ENCODE assay signal across 22 cellular contexts in genomic region chr1:93649231-93649630, GRCh38. TPM values are rescaled to one million over a fixed set of nuclear protein-coding genes. Genes with fewer than 3 reads are reported as not detected.
A peak's percentile ranks its signal among the peaks of the same experiment; 100 is the strongest.
DNase-seq lines count a peak whose midpoint lies in the region; ATAC-seq, FAIRE-seq and TF ChIP-seq lines count a peak whose summit lies in the region.
"Had no signal": no experiment of that assay in that cellular context is flagged by ENCODE, and none has a peak within 500 bp of the region (broad histone marks: within the 10 kb centered on the region; RNA-seq: fewer than 3 reads in every experiment).

No MANE protein-coding gene starts in this region.

- H4K20me1 ChIP-seq in HepG2 (ENCODE audit: insufficient read depth, low read length) (no peaks in the 10 kb centered on the region), astrocyte (ENCODE audit: insufficient read depth, low read length) (peaks cover 68% of the 10 kb centered on the region)

- H4K8ac ChIP-seq in mesendoderm (ENCODE audit: low read depth, low read length): no peak overlapping the region

- H3K27ac Mint-ChIP-seq in astrocyte (ENCODE audit: unreplicated experiment): no peak overlapping the region
- H3K27ac Mint-ChIP-seq: CD8-positive, alpha-beta memory T cell had no signal

- intact Hi-C loops in right lobe of liver (cut with DNase I) (no loop called here), HepG2 (cut with micrococcal nuclease; ENCODE audit: unreplicated experiment) (no loop called here)

- H3K18ac ChIP-seq in mesendoderm (ENCODE audit: low read length): no peak overlapping the region

- H3K36me3 ChIP-seq in right lobe of liver (no peaks in the 10 kb centered on the region), HepG2 (replicated peaks in 1 of 2; ENCODE audit: control insufficient read depth in 1 of 2, insufficient read depth in 2 of 2, low read length in 2 of 2) (peaks cover 0 to 8% of the 10 kb centered on the region in 2 experiments; a peak in 1 of 5 replicates), astrocyte (ENCODE audit: insufficient read depth, low read length) (peaks cover 14% of the 10 kb centered on the region), mesendoderm (ENCODE audit: control insufficient read depth, insufficient read depth, low read length) (peaks cover 2% of the 10 kb centered on the region)

- H3K4me1 ChIP-seq in right lobe of liver (peaks cover 0 to 10% (median 3%) of the 10 kb centered on the region in 4 donors), HepG2 (ENCODE audit: insufficient read depth, low read length) (peaks cover 13% of the 10 kb centered on the region), astrocyte (ENCODE audit: insufficient read depth, low read length) (no peaks in the 10 kb centered on the region), mesendoderm (ENCODE audit: control insufficient read depth, low read depth, low read length) (peaks cover 3% of the 10 kb centered on the region)

- TF ChIP-seq EP300 in HepG2 (IDR thresholded peaks at IDR 0.05; ENCODE audit: low read depth in 2 of 2, low read length in 2 of 2) (no peak), HepG2 (CRISPR knock-in tag; IDR thresholded peaks at IDR 0.05; ENCODE audit: borderline replicate concordance) (no peak)

- H2BK120ac ChIP-seq in mesendoderm (ENCODE audit: low read depth, low read length): no peak overlapping the region

- TF ChIP-seq RAD21 in HepG2 (CRISPR knock-in tag; IDR thresholded peaks at IDR 0.05): no peak

- peak overlapping the region; percentile 27 for H2BK5ac ChIP-seq in mesendoderm (ENCODE audit: low read length)

- H3K79me2 ChIP-seq in HepG2 (ENCODE audit: insufficient read depth, low read length) (no peaks in the 10 kb centered on the region), astrocyte (ENCODE audit: insufficient read depth, low read length) (peaks cover 97% of the 10 kb centered on the region), mesendoderm (ENCODE audit: control insufficient read depth, insufficient read depth, low read length) (peaks cover 32% of the 10 kb centered on the region)

- H3K9ac ChIP-seq in HepG2 (ENCODE audit: insufficient read depth, low read depth, low read length) (no peak overlapping the region), astrocyte (ENCODE audit: low read length) (no peak overlapping the region), mesendoderm (ENCODE audit: low read length) (no peak overlapping the region)

- no peak overlapping the region for H3K4ac ChIP-seq in mesendoderm (ENCODE audit: low read depth, low read length)

- no peaks in the 10 kb centered on the region for H3K27me3 ChIP-seq in right lobe of liver
- H3K27me3 ChIP-seq in HepG2 (ENCODE audit: control insufficient read depth in 1 of 2, insufficient read depth in 2 of 2, low read length in 2 of 2): no peaks in the 10 kb centered on the region
- no peaks in the 10 kb centered on the region for H3K27me3 ChIP-seq in astrocyte (ENCODE audit: insufficient read depth, low read length)
- no peaks in the 10 kb centered on the region for H3K27me3 ChIP-seq in mesendoderm (ENCODE audit: insufficient read depth, low read length, poor library complexity)

- no peak for FAIRE-seq in HepG2 (lab: Jason Lieb, UNC)
- no peak for FAIRE-seq in astrocyte (lab: Jason Lieb, UNC)
- FAIRE-seq: A204.1, G401.6, RCC 7860 had no signal

- H3K56ac ChIP-seq in mesendoderm (ENCODE audit: low read length): no peak overlapping the region

- DNase-seq in right lobe of liver (no peak), HepG2 (ENCODE audit: low spot score) (no peak), astrocyte (ENCODE audit: low read depth) (peak; percentile 29), mesendoderm (no peak), NCI-H1092 treated with DMSO at 0.1 percent for 48 hours (lab: John Stamatoyannopoulos, UW) (no peak), HUDEP-2 (lab: John Stamatoyannopoulos, UW; ENCODE audit: unreplicated experiment in 76 of 76) (no peak)
- no peak for DNase-seq in activated CD8-positive, alpha-beta memory T cell treated with anti-CD3 and anti-CD28 coated beads, Interleukin-2, amount 50 U/mL, for 48 hours
- DNase-seq: CD8-positive, alpha-beta memory T cell; KBM-7; NCI-H1105; NCI-H146; NCI-H2029; NCI-H2171; NCI-H345; NCI-H524; NCI-H82; SHP77 had no signal

- CTCF ChIA-PET in HepG2 (lab: Yijun Ruan, JAX; ENCODE audit: low intra/inter-chr PET ratio, low total read pairs): no interaction called here

- no peak overlapping the region for H3K4me3 Mint-ChIP-seq in astrocyte (ENCODE audit: unreplicated experiment)
- H3K4me3 Mint-ChIP-seq: CD8-positive, alpha-beta memory T cell had no signal

- TF ChIP-seq POLR2A in right lobe of liver (IDR thresholded peaks at IDR 0.05) (no peak), HepG2 (IDR thresholded peaks at IDR 0.05; ENCODE audit: insufficient read depth in 1 of 2, low read depth in 2 of 2, low read length in 2 of 2) (no peak)

- H2AFZ ChIP-seq in HepG2 (ENCODE audit: low read length) (no peak overlapping the region), astrocyte (ENCODE audit: low read depth, low read length) (no peak overlapping the region)

- H3K27ac ChIP-seq in right lobe of liver (no peak overlapping the region), HepG2 (ENCODE audit: extremely low read length, insufficient read depth, low read length) (no peak overlapping the region), astrocyte (ENCODE audit: low read depth, low read length) (no peak overlapping the region), mesendoderm (ENCODE audit: low read depth, low read length) (no peak overlapping the region)
- H3K27ac ChIP-seq: C4-2B had no signal

- H2AK5ac ChIP-seq in mesendoderm (ENCODE audit: low read length): no peak overlapping the region

- no peak for TF ChIP-seq CTCF in right lobe of liver (IDR thresholded peaks at IDR 0.05)
- no peak for TF ChIP-seq CTCF in HepG2 (CRISPR knock-in tag; IDR thresholded peaks at IDR 0.05)
- TF ChIP-seq CTCF in astrocyte (IDR thresholded peaks at IDR 0.05; ENCODE audit: insufficient read depth, low read depth, low read length): no peak

- H3K9me3 Mint-ChIP-seq in astrocyte (ENCODE audit: unreplicated experiment): no peaks in the 10 kb centered on the region
- H3K9me3 Mint-ChIP-seq: CD8-positive, alpha-beta memory T cell had no signal

- peaks cover 31% of the 10 kb centered on the region for H3K79me1 ChIP-seq in mesendoderm (ENCODE audit: low read length)

- H3K36me3 Mint-ChIP-seq in astrocyte (ENCODE audit: low read depth, unreplicated experiment): peaks cover 19% of the 10 kb centered on the region
- H3K36me3 Mint-ChIP-seq: CD8-positive, alpha-beta memory T cell had no signal

- peaks cover 6% of the 10 kb centered on the region for H3K4me1 Mint-ChIP-seq in astrocyte (ENCODE audit: low read depth, unreplicated experiment)

- no peak overlapping the region for H3K4me2 ChIP-seq in HepG2 (ENCODE audit: low read depth, low read length)
- no peak overlapping the region for H3K4me2 ChIP-seq in astrocyte (ENCODE audit: low read length)
- H3K4me2 ChIP-seq in mesendoderm (ENCODE audit: low read length): no peak overlapping the region

- H3K4me3 ChIP-seq in right lobe of liver: no peak overlapping the region
- no peak overlapping the region for H3K4me3 ChIP-seq in HepG2 (replicated peaks in 1 of 3; ENCODE audit: insufficient read depth in 1 of 3, low read depth in 2 of 3, low read length in 3 of 3)
- no peak overlapping the region for H3K4me3 ChIP-seq in astrocyte (ENCODE audit: insufficient read depth, low read depth, low read length)
- no peak overlapping the region for H3K4me3 ChIP-seq in mesendoderm (ENCODE audit: low read length)

- POLR2A ChIA-PET in HepG2 (lab: Yijun Ruan, JAX): no interaction called here

- H2BK15ac ChIP-seq in mesendoderm (replicated peaks; ENCODE audit: low read depth): no peak overlapping the region

- H3K27me3 Mint-ChIP-seq in astrocyte (ENCODE audit: low read depth, unreplicated experiment): no peaks in the 10 kb centered on the region

- in situ Hi-C loops in HepG2 (cut with HindIII; ENCODE audit: extremely low pct_ligation_motif_present, low pct_unique_long_range_greater_than_20kb): no loop called here

- peak in 3 of 4 donors; percentile 38 to 75 (median 69) for ATAC-seq in right lobe of liver
- no peak for ATAC-seq in HepG2
- ATAC-seq in HG03439 (IDR thresholded peaks at IDR 0.05; ENCODE audit: unreplicated experiment): no peak

- H3K9me3 ChIP-seq in right lobe of liver (no peaks in the 10 kb centered on the region), HepG2 (ENCODE audit: low read length) (no peaks in the 10 kb centered on the region), astrocyte (ENCODE audit: insufficient read depth, low read depth, low read length) (peaks cover 2% of the 10 kb centered on the region)

- H4K5ac ChIP-seq in mesendoderm (ENCODE audit: low read length): no peak overlapping the region

- no peak overlapping the region for H3K23ac ChIP-seq in mesendoderm (ENCODE audit: low read length)

- no TSS peak for BruUV-seq in HepG2 (replicated peaks; lab: Mats Ljungman, UMichigan)

RNA-seq across cellular contexts. Expression of gene BCAR3, which starts 32.4 kb away (rescaled TPM):
- 10 to 100 TPM in 3 of 6 experiments, 1 to 10 TPM in 3; 7.6 to 19.8 (median 12.9) TPM for total RNA-seq in right lobe of liver
- 4.8 and 5.5 TPM in 2 replicates for total RNA-seq in HepG2 (2016; rRNA removed; fragmentation: Illumina TruSeq; extraction: Trizol)
- 2.6 and 3.2 TPM in 2 replicates for total RNA-seq in HepG2 (2016; cell fraction: cytosol; rRNA removed; fragmentation: Illumina TruSeq; extraction: Trizol; ENCODE audit: low read depth)
- 4.7 and 5.1 TPM in 2 replicates for total RNA-seq in HepG2 (2016; cell fraction: insoluble cytoplasmic fraction; rRNA removed; fragmentation: Illumina TruSeq; extraction: Trizol)
- 3.3 and 3.5 TPM in 2 replicates for total RNA-seq in HepG2 (2016; cell fraction: membrane; rRNA removed; fragmentation: Illumina TruSeq; extraction: Trizol)
- total RNA-seq in HepG2 (2016; cell fraction: nucleus; rRNA removed; fragmentation: Illumina TruSeq; extraction: Trizol): 4.6 TPM in 2 replicates
- polyA plus RNA-seq in HepG2 (2011; rRNA removed): 3.6 and 5.4 TPM in 2 replicates
- 3.1 and 3.4 TPM in 2 replicates for polyA plus RNA-seq in HepG2 (2011; cell fraction: cytosol; rRNA removed)
- polyA plus RNA-seq in HepG2 (2011; cell fraction: nucleus; rRNA removed): 6.8 and 8.6 TPM in 2 replicates
- polyA plus RNA-seq in HepG2 (2012): 4.7 and 5.8 TPM in 2 replicates
- polyA plus RNA-seq in HepG2 (2016; cell fraction: cytosol; fragmentation: Illumina TruSeq; extraction: Trizol; ENCODE audit: low read depth): 0.58 and 0.79 TPM in 2 replicates
- 4.8 and 6.3 TPM in 2 replicates for polyA plus RNA-seq in HepG2 (2016; cell fraction: insoluble cytoplasmic fraction; fragmentation: Illumina TruSeq; extraction: Trizol; ENCODE audit: low read depth)
- 1.2 and 1.6 TPM in 2 replicates for polyA plus RNA-seq in HepG2 (2016; cell fraction: membrane; fragmentation: Illumina TruSeq; extraction: Trizol; ENCODE audit: low read depth)
- polyA plus RNA-seq in HepG2 (2016; cell fraction: nucleus; fragmentation: Illumina TruSeq; extraction: Trizol; ENCODE audit: insufficient read depth, low read depth): 3.7 and 6.7 TPM in 2 replicates
- polyA minus RNA-seq in HepG2 (2011; rRNA and poly(A)+ RNA removed; ENCODE audit: low replicate concordance): 8.2 and 39.9 TPM in 2 replicates
- 7.6 and 8.4 TPM in 2 replicates for polyA minus RNA-seq in HepG2 (2011; cell fraction: cytosol; rRNA and poly(A)+ RNA removed)
- polyA minus RNA-seq in HepG2 (2011; cell fraction: nucleus; rRNA and poly(A)+ RNA removed): 10.4 and 10.6 TPM in 2 replicates
- 30.0 and 31.1 TPM in 2 replicates for total RNA-seq in astrocyte
- 23.5 TPM for polyA plus RNA-seq in mesendoderm (2013, experiment 1 of 2)
- 23.0 TPM for polyA plus RNA-seq in mesendoderm (2013, experiment 2 of 2)

Comparison
In these comparisons a context has a peak if more than half of its experiments do, and no peak if none do; other contexts are left out.
1. ATAC-seq: peak in right lobe of liver (3 of 4); none in HepG2 (single experiment) and HG03439 (single experiment).